20 cellular contexts compared by ENCODE assay signal in the genomic region with DNA sequence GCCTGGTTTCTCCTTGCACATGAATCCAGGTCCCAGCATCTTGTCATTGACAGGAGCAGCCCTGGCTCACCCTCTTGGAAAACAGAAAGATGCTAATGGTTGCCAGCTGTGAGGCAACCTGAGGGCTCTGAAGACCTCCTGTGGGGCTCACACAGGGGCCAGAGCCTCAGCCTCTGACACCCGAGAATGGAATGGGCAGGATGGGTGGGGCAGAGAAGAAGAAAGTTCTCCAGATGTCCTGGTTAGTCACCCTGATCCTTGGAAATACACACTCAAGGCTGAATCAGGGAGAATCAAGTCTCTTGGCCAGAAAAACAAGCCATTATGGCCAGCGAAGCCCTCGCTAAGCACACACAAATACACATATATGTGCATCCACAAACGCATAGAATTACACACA. TPM values are rescaled to one million over a fixed set of nuclear protein-coding genes. Genes with fewer than 3 reads are reported as not detected.
DNase-seq lines count a peak whose midpoint lies in the region; ATAC-seq and TF ChIP-seq lines count a peak whose summit lies in the region.
"Had no signal": no experiment of that assay in that cellular context is flagged by ENCODE, and none has a peak within 500 bp of the region (broad histone marks: within the 10 kb centered on the region; RNA-seq: fewer than 3 reads in every experiment).

No MANE protein-coding gene starts in this region.

- ATAC-seq in RWPE2 (ENCODE audit: low read depth) = peak; percentile 89
- ATAC-seq in HG03432 (IDR thresholded peaks at IDR 0.05; ENCODE audit: unreplicated experiment) = no peak
- no peak for ATAC-seq in GM19023 (IDR thresholded peaks at IDR 0.05; ENCODE audit: unreplicated experiment)
- ATAC-seq: activated CD8-positive, alpha-beta T cell treated with anti-CD3 and anti-CD28 coated beads, Interleukin-2, amount 10 ng/mL, durations not matched to agents 7 days and 5 days had no signal

- no peak for TF ChIP-seq CTCF in RWPE2 (IDR thresholded peaks at IDR 0.05; ENCODE audit: poor library complexity, severe bottlenecking)

- H3K4me3 ChIP-seq in RWPE2 (ENCODE audit: severe bottlenecking) = no peak overlapping the region
- H3K4me3 ChIP-seq: dorsolateral prefrontal cortex, thyroid gland had no signal

- H3K36me3 ChIP-seq in RWPE2 (ENCODE audit: low read depth) = no peaks in the 10 kb centered on the region
- H3K36me3 ChIP-seq: thyroid gland had no signal

- no peaks in the 10 kb centered on the region for H3K27me3 ChIP-seq in RWPE2 (ENCODE audit: insufficient read depth, poor library complexity, severe bottlenecking)
- H3K27me3 ChIP-seq: dorsolateral prefrontal cortex, thyroid gland had no signal

- no peaks in the 10 kb centered on the region for H3K4me1 ChIP-seq in RWPE2 (ENCODE audit: insufficient read depth, poor library complexity, severe bottlenecking)
- H3K4me1 ChIP-seq: thyroid gland had no signal

- no peaks in the 10 kb centered on the region for H3K9me3 ChIP-seq in RWPE2 (ENCODE audit: severe bottlenecking)
- H3K9me3 ChIP-seq: thyroid gland had no signal

- DNase-seq in A172 (ENCODE audit: low spot score) (peak; percentile 66), GM04504 (ENCODE audit: low read depth) (peak; percentile 87), RWPE2 (ENCODE audit: low spot score) (no peak), fibroblast of peridontal ligament (ENCODE audit: extremely low read depth) (peak; percentile 82), anterior cingulate cortex (lab: John Stamatoyannopoulos, UW) (no peak), COLO829 (ENCODE audit: low spot score) (no peak)
- DNase-seq: activated CD8-positive, alpha-beta T cell treated with anti-CD3 and anti-CD28 coated beads, Interleukin-2, amount 10 ng/mL, durations not matched to agents 7 days and 5 days; activated effector memory CD4-positive, alpha-beta T cell treated with Interleukin-2 at 50 U/mL for 16 hours; Calu3; dorsolateral prefrontal cortex; glutamatergic neuron; KBM-7; NCI-H1436 treated with DMSO at 0.1 percent for 48 hours; NCI-H446 treated with DMSO at 0.1 percent for 48 hours; stimulated activated CD4-positive, alpha-beta T cell treated with anti-CD3 and anti-CD28 coated beads, Interleukin-4, amount 100 ng/mL, for 4 hours; thyroid gland had no signal

- H3K27ac ChIP-seq in RWPE2 (ENCODE audit: poor library complexity, severe bottlenecking) = no peak overlapping the region
- H3K27ac ChIP-seq: dorsolateral prefrontal cortex, thyroid gland had no signal

RNA-seq across cellular contexts. Expression of gene SPATA31E1, which starts 32.3 kb away (rescaled TPM):
- total RNA-seq in A172 (2014; rRNA removed; shearing (Covaris generic)) = not detected in 2 replicates
- total RNA-seq: activated CD8-positive, alpha-beta T cell treated with anti-CD3 and anti-CD28 coated beads, Interleukin-2, amount 10 ng/mL, durations not matched to agents 7 days and 5 days; aorta; Calu3; H4 had no signal

Comparison
In these comparisons a context has a peak if more than half of its experiments do, and no peak if none do; other contexts are left out.
1. DNase-seq: peak in A172 (single experiment), GM04504 (single experiment) and fibroblast of peridontal ligament (single experiment); none in RWPE2 (single experiment), anterior cingulate cortex (0 of 58) and COLO829 (single experiment).